In the genomic region with DNA sequence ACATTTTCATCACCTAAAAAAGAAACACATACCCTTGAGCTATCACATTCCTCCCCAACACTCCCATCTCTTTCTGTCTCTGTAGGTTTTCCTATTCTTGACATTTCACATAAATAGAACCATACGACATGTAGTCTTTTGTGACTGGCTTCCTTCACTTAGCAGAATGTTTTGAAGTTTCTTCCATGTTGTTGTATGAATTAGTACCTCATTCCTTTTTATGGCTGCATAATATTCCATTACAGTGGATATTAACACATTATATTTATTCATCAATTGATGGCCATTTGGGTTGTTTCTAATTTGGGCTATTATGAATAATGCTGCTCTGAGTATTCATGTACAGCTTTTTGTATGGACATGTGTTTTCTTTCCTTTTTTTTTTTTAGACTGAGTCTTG, we compare ENCODE assay signal across 2 cellular contexts.
TF ChIP-seq lines count a peak whose summit lies in the region.

No MANE protein-coding gene starts in this region.

TF ChIP-seq in HEK293, 187 proteins besides CTCF, POLR2A, EP300 and RAD21:
- TF ChIP-seq, protein P1, sequence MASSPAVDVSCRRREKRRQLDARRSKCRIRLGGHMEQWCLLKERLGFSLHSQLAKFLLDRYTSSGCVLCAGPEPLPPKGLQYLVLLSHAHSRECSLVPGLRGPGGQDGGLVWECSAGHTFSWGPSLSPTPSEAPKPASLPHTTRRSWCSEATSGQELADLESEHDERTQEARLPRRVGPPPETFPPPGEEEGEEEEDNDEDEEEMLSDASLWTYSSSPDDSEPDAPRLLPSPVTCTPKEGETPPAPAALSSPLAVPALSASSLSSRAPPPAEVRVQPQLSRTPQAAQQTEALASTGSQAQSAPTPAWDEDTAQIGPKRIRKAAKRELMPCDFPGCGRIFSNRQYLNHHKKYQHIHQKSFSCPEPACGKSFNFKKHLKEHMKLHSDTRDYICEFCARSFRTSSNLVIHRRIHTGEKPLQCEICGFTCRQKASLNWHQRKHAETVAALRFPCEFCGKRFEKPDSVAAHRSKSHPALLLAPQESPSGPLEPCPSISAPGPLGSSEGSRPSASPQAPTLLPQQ (tag by site-specific recombination; IDR thresholded peaks at IDR 0.05), result no peak
- peak; percentile 98 for TF ChIP-seq ZNF146 (tag by site-specific recombination; IDR thresholded peaks at IDR 0.05)
TF ChIP-seq in HEK293: peak in this region for 1.

TF ChIP-seq in K562, 482 proteins besides CTCF, POLR2A, EP300 and RAD21:
- peak; percentile 91 for TF ChIP-seq ZNF146 (CRISPR knock-in tag; IDR thresholded peaks at IDR 0.05; ENCODE audit: unreplicated experiment)
- TF ChIP-seq BCOR (IDR thresholded peaks at IDR 0.05), result peak; percentile 34; the same call in 1 of the 2 replicates
- no peak for TF ChIP-seq ZNF778 (CRISPR knock-in tag; IDR thresholded peaks at IDR 0.05)
- TF ChIP-seq ADNP (tag; IDR thresholded peaks at IDR 0.05), result peak; percentile 66; the same call in 1 of the 2 replicates
- no peak for TF ChIP-seq MTA2 (IDR thresholded peaks at IDR 0.05; ENCODE audit: low read depth)
- TF ChIP-seq ZKSCAN3 (CRISPR knock-in tag; IDR thresholded peaks at IDR 0.05), result no peak
- 0 out of 4 replicates have a peak, but pooled peaks of 1 of the 2 experiments have one; percentile 9 for TF ChIP-seq KDM1A (IDR thresholded peaks at IDR 0.05)
- peak; percentile 76 for TF ChIP-seq RBM25 (IDR thresholded peaks at IDR 0.05; ENCODE audit: low read depth, low read length, severe bottlenecking)
